In the genomic region with DNA sequence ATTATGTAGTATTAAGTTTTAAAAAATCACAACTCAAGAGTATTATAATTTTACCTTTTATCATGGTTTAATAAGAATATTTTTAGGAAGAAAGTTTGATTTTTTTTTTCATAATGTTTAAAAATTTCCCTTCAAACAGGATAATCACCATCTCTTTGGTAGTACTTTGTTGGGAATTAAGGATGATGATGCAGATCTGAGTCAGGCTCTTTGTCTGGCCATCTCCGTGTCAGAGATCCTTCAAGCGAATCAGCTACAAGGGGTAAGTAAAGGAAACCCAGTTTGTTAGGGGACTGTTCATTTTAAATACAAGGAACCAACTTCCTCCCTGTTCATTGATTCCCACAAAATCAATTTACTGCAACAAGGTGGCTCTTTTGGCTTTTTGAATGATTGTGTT, we compare ENCODE assay signal across 1 cellular context.
TF ChIP-seq lines count a peak whose summit lies in the region.

No MANE protein-coding gene starts in this region.

TF ChIP-seq in IMR-90, 13 proteins besides CTCF, POLR2A, EP300 and RAD21:
- no peak for TF ChIP-seq CEBPB (IDR thresholded peaks at IDR 0.05; ENCODE audit: low read depth, low read length)
TF ChIP-seq in IMR-90: peak in this region for 0.
